8 cellular contexts compared by ENCODE assay signal in the genomic region with DNA sequence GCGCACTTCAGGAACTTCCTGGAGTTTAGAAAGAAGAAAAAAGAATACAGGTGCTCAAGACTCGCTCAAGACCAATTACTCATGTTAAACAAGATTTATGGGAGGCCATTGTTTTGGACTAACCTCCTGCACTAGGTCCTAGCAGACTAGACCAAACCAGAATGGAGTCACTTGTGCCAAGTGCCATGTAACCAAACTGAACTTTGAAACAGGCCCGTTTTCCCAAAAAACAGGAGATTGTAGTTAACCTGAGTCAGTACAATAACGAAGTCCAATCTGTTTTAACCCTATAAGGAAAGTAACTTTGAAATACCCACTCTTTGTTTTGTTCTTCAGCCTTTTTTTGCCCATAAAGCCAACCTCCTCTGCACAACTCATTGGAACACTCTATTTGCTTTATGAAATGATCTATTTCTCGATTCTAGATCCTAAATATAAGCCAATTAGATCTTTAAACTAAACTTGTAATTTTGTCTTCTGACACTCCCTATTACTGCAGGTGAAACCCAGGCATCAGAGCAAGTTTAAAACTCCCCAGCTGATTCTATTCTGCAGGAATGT. TPM values are rescaled to one million over a fixed set of nuclear protein-coding genes. Genes with fewer than 3 reads are reported as not detected.
DNase-seq lines count a peak whose midpoint lies in the region; ATAC-seq and TF ChIP-seq lines count a peak whose summit lies in the region.

No MANE protein-coding gene starts in this region.

- WGBS in body of pancreas, 2 donors, result 75 to 82% methylated on average over 5 of the region's 5 CpGs
- 94 to 95% methylated on average over 2 to 3 of the region's 5 CpGs for WGBS in mesodermal cell (ENCODE audit: insufficient coverage in 2 of 2), 2 experiments

- TF ChIP-seq POLR2A in body of pancreas (IDR thresholded peaks at IDR 0.05) (no peak), uterus (IDR thresholded peaks at IDR 0.05) (no peak)

- intact Hi-C loops in left cardiac atrium (cut with DNase I), result loop anchor here (5.0 to 10.0 kb wide), 2 partner anchors 312 to 315 kb away; a partner anchor contains a TSS
- intact Hi-C loops in body of pancreas (cut with DNase I), result loop anchor here (10.0 kb wide), 1 partner anchor 315 kb away; a partner anchor contains a TSS
- intact Hi-C loops in uterus (cut with DNase I; ENCODE audit: low total_unique reads), result loop anchor here (10.0 kb wide), 1 partner anchor 315 kb away; a partner anchor contains a TSS

- DNase-seq in cardiac muscle cell (ENCODE audit: low read depth in 1 of 2, low spot score in 1 of 2), result no peak
- DNase-seq in left cardiac atrium, result no peak
- DNase-seq in body of pancreas, result no peak
- DNase-seq in uterus, result no peak
- no peak for DNase-seq in NCI-H2107 treated with DMSO at 0.1 percent for 48 hours (lab: John Stamatoyannopoulos, UW; ENCODE audit: unreplicated experiment)
- DNase-seq in HEK293T (ENCODE audit: extremely low spot score), result no peak
- DNase-seq in middle frontal gyrus (ENCODE audit: extremely low spot score, low spot score), result no peak

- H3K36me3 ChIP-seq in cardiac muscle cell (no peaks in the 10 kb centered on the region), body of pancreas (replicated peaks in 1 of 2; ENCODE audit: insufficient read depth in 1 of 2, low read depth in 2 of 2) (no peaks in the 10 kb centered on the region), mesodermal cell (ENCODE audit: control insufficient read depth, insufficient read depth, low read length) (no peaks in the 10 kb centered on the region), uterus (no peaks in the 10 kb centered on the region)

- H3K27ac ChIP-seq in cardiac muscle cell (peak overlapping the region; percentile 88), body of pancreas (peak overlapping the region; percentile 57 to 85 (median 78)), mesodermal cell (ENCODE audit: low read depth, low read length, severe bottlenecking) (peak overlapping the region; percentile 91), uterus (peak overlapping the region; percentile 84 to 90)

- CTCF ChIA-PET in HEK293T (lab: Yijun Ruan, JAX), result no interaction called here

- TF ChIP-seq CTCF in cardiac muscle cell (IDR thresholded peaks at IDR 0.05; ENCODE audit: low read depth, low read length), result no peak
- TF ChIP-seq CTCF in body of pancreas (IDR thresholded peaks at IDR 0.05), result no peak
- TF ChIP-seq CTCF in uterus (IDR thresholded peaks at IDR 0.05), result no peak

- H3K9me3 ChIP-seq in cardiac muscle cell (ENCODE audit: low read depth) (no peaks in the 10 kb centered on the region), body of pancreas (no peaks in the 10 kb centered on the region), mesodermal cell (ENCODE audit: control insufficient read depth, low read length) (no peaks in the 10 kb centered on the region), uterus (no peaks in the 10 kb centered on the region)

- POLR2A ChIA-PET in HEK293T (lab: Yijun Ruan, JAX), result interaction anchor here (0.8 to 1.3 kb wide), 10 partner anchors 9 to 319 kb away, joined by 3 to 7 read pairs (median 4); no protein-coding TSS in a partner anchor

- H3K27me3 ChIP-seq in cardiac muscle cell (no peaks in the 10 kb centered on the region), body of pancreas (no peaks in the 10 kb centered on the region), uterus (no peaks in the 10 kb centered on the region)

- H3K4me1 ChIP-seq in cardiac muscle cell (ENCODE audit: low read depth) (peaks cover 15% of the 10 kb centered on the region), body of pancreas (peaks cover 27% of the 10 kb centered on the region), mesodermal cell (ENCODE audit: control insufficient read depth, insufficient read depth, low read length, poor library complexity, severe bottlenecking) (peaks cover 20% of the 10 kb centered on the region), uterus (no peaks in the 10 kb centered on the region)

- H3K4me3 ChIP-seq in cardiac muscle cell (peak overlapping the region; percentile 59), body of pancreas (peak overlapping the region; percentile 57 to 94), mesodermal cell (ENCODE audit: extremely low read depth, insufficient read depth, low read length, poor library complexity, severe bottlenecking) (peak overlapping the region; percentile 86), uterus (peak overlapping the region; percentile 92 to 94)

- ATAC-seq in left cardiac atrium (no peak), body of pancreas (no peak)

TF ChIP-seq in HEK293T, 16 proteins besides CTCF, POLR2A, EP300 and RAD21:
- TF ChIP-seq TARDBP (IDR thresholded peaks at IDR 0.05) (no peak), FOXA1 (IDR thresholded peaks at IDR 0.05) (no peak), NFRKB (IDR thresholded peaks at IDR 0.05) (no peak), FOXK2 (IDR thresholded peaks at IDR 0.05) (no peak), HDGF (IDR thresholded peaks at IDR 0.05; ENCODE audit: borderline replicate concordance) (no peak), FOXM1 (IDR thresholded peaks at IDR 0.05; ENCODE audit: borderline replicate concordance) (no peak), SP1 (IDR thresholded peaks at IDR 0.05) (no peak), ZNF384 (IDR thresholded peaks at IDR 0.05) (no peak), LEF1 (IDR thresholded peaks at IDR 0.05; ENCODE audit: borderline replicate concordance) (no peak), SUZ12 (IDR thresholded peaks at IDR 0.05) (no peak), L3MBTL2 (conservative IDR thresholded peaks at IDR 0.05) (no peak), ELF4 (IDR thresholded peaks at IDR 0.05) (no peak), CTBP1 (IDR thresholded peaks at IDR 0.05; ENCODE audit: borderline replicate concordance) (no peak), ARNT (IDR thresholded peaks at IDR 0.05) (no peak), BHLHE40 (IDR thresholded peaks at IDR 0.05; ENCODE audit: borderline replicate concordance) (no peak)
- TF ChIP-seq, protein P1, sequence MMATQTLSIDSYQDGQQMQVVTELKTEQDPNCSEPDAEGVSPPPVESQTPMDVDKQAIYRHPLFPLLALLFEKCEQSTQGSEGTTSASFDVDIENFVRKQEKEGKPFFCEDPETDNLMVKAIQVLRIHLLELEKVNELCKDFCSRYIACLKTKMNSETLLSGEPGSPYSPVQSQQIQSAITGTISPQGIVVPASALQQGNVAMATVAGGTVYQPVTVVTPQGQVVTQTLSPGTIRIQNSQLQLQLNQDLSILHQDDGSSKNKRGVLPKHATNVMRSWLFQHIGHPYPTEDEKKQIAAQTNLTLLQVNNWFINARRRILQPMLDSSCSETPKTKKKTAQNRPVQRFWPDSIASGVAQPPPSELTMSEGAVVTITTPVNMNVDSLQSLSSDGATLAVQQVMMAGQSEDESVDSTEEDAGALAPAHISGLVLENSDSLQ (IDR thresholded peaks at IDR 0.05), result no peak

RNA-seq across cellular contexts. Expression of a gene that starts 0.7 kb away (rescaled TPM):
- total RNA-seq in cardiac muscle cell (37.5 and 42.4 TPM in 2 replicates), left cardiac atrium (10 to 100 TPM; 46.4 to 58.4 TPM), body of pancreas (10 to 100 TPM in 1 of 2 donors, 1 to 10 TPM in 1; 8.2 to 14.3 TPM), uterus (10 to 100 TPM in 2 of 4 donors, 1 to 10 TPM in 2; 7.4 to 30.1 (median 17.1) TPM)
- polyA plus RNA-seq in cardiac muscle cell, result 154 and 228 TPM in 2 replicates
- polyA plus RNA-seq in mesodermal cell (2013, experiment 1 of 2), result 97.7 TPM
- polyA plus RNA-seq in mesodermal cell (2013, experiment 2 of 2), result 101 TPM
